ENCODE assay signal across 17 cellular contexts in genomic region chr6:13290335-13290734, GRCh38.
"Had no signal": no experiment of that assay in that cellular context is flagged by ENCODE, and none has a peak within 500 bp of the region (broad histone marks: within the 10 kb centered on the region; RNA-seq: fewer than 3 reads in every experiment).

No MANE protein-coding gene starts in this region.

- H3K9me3 ChIP-seq: body of pancreas, prostate gland had no signal

- H3K27me3 ChIP-seq: body of pancreas, gastrocnemius medialis, right atrium auricular region, tibial nerve had no signal

- ATAC-seq: esophagus mucosa; gastrocnemius medialis; stimulated activated naive CD8-positive, alpha-beta T cell treated with anti-CD3 and anti-CD28 coated beads, Interleukin-15, Interleukin-2, amounts not matched to agents 100 U/mL and 50 U/mL, for 24 hours; T-helper 17 cell had no signal

- H3K4me1 ChIP-seq: body of pancreas, gastrocnemius medialis, left ventricle myocardium inferior, prostate gland, tibial nerve had no signal

- DNase-seq: activated B cell treated with CpG ODN at 0.5 μM for 24 hours; activated CD4-positive, alpha-beta memory T cell treated with anti-CD3 and anti-CD28 coated beads for 36 hours; activated CD4-positive, alpha-beta T cell treated with anti-CD3 and anti-CD28 coated beads for 4 hours; activated naive CD8-positive, alpha-beta T cell treated with anti-CD3 and anti-CD28 coated beads, Interleukin-2, amount 10 ng/mL, durations not matched to agents 7 days and 5 days; activated T-cell treated with anti-CD3 and anti-CD28 coated beads for 4 hours; central memory CD4-positive, alpha-beta T cell; gastrocnemius medialis; left ventricle myocardium inferior; stimulated activated CD4-positive, alpha-beta T cell treated with anti-CD3 and anti-CD28 coated beads, Interleukin-2, amount 100 ng/mL, for 24 hours; stimulated activated naive CD8-positive, alpha-beta T cell treated with anti-CD3 and anti-CD28 coated beads, Interleukin-15, Interleukin-2, amounts not matched to agents 100 U/mL and 50 U/mL, for 24 hours; T-helper 17 cell had no signal

- H3K4me3 ChIP-seq: body of pancreas, coronary artery, gastrocnemius medialis, left ventricle myocardium inferior, prostate gland, right atrium auricular region, tibial nerve had no signal

- H3K27ac ChIP-seq: coronary artery, gastrocnemius medialis, left ventricle myocardium inferior, prostate gland, right atrium auricular region, tibial nerve had no signal
